Comparison of ENCODE assay signal across 1 cellular context in the genomic region with DNA sequence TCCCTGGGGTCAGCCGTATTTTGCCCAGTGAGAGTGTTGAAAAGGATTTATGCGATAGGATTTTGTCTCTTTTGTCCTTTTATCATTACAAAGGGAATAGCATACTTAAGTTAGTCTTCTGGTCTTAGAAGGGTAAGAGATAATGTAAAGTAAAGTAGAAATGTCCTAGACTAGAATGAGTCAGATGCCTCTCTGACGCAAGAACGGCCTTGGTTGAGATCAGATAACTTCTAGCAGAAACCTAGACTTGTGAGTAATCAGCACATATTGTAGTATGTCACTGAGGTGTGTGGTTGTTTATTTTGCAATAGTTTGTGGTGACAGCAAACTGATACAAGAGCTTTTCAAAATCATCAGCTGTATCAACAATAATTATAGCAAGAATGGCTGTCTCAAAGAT.
TF ChIP-seq lines count a peak whose summit lies in the region.

No MANE protein-coding gene starts in this region.

TF ChIP-seq in GM23338, 12 proteins besides CTCF, POLR2A, EP300 and RAD21 (continued from another document):
- TF ChIP-seq, protein P1, sequence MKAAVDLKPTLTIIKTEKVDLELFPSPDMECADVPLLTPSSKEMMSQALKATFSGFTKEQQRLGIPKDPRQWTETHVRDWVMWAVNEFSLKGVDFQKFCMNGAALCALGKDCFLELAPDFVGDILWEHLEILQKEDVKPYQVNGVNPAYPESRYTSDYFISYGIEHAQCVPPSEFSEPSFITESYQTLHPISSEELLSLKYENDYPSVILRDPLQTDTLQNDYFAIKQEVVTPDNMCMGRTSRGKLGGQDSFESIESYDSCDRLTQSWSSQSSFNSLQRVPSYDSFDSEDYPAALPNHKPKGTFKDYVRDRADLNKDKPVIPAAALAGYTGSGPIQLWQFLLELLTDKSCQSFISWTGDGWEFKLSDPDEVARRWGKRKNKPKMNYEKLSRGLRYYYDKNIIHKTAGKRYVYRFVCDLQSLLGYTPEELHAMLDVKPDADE (IDR thresholded peaks at IDR 0.05) = no peak
- TF ChIP-seq ZNF331 (CRISPR knock-in tag; IDR thresholded peaks at IDR 0.05; ENCODE audit: low read depth) = no peak
- TF ChIP-seq REST (IDR thresholded peaks at IDR 0.05; ENCODE audit: unreplicated experiment) = no peak
- TF ChIP-seq CREB1 (CRISPR knock-in tag; IDR thresholded peaks at IDR 0.05; ENCODE audit: low read depth) = no peak
- TF ChIP-seq NANOG (IDR thresholded peaks at IDR 0.05; ENCODE audit: borderline replicate concordance) = no peak
